23 cellular contexts compared by ENCODE assay signal in the genomic region with DNA sequence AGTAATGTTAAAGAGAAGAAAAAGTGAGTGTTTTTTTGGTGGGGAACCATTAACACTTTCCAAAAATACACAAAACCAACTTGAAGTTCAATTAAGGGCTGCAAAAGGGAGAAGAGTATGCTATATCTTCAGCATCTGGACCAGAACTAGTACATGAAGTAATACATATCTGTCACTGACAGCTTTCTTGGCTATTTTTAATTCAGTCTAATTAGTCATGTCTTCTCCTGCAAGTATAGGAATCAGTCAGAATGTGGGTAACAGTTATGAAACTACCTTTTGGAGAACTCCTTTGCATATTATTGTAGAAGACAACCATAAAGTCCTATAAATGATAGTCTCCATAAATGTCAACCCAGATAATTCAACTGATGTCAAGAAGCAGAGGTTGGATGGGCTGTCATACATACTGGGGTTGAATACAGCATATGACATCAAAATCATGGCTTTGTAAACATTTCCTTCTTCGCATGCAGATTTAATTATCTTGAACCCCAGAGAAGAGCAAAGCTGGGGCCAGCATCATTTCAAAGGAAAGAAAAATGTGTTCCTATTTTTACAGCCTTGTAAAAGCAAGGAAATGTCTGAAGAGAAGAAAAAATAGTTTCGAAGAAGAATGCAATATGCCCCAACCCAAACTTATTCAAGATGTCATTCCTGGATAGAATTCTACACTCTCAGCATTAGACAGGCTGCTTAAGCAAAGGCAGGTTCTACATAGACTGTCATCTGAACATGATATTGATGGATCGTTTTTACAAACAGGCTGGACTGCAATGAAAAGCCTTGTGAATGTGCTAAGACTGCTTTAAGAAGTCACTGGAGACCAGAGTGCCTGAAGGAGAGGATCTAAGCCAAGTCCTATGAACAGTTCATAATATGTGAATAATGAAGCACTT.
"Had no signal": no experiment of that assay in that cellular context is flagged by ENCODE, and none has a peak within 500 bp of the region (broad histone marks: within the 10 kb centered on the region; RNA-seq: fewer than 3 reads in every experiment).

No MANE protein-coding gene starts in this region.

- H3K36me3 ChIP-seq: brain microvascular endothelial cell, colonic mucosa, gastroesophageal sphincter, heart right ventricle, suprapubic skin, transverse colon had no signal

- H3K4me3 ChIP-seq: colonic mucosa, gastroesophageal sphincter, heart right ventricle, suprapubic skin, transverse colon had no signal

- H3K4me1 Mint-ChIP-seq: activated B cell treated with CpG ODN at 0.5 μM for 24 hours; activated naive CD8-positive, alpha-beta T cell treated with anti-CD3 and anti-CD28 coated beads, Interleukin-2, amount 50 U/mL, for 24 hours; central memory CD8-positive, alpha-beta T cell; immature natural killer cell; memory B cell had no signal

- H3K9me3 Mint-ChIP-seq: activated B cell treated with CpG ODN at 0.5 μM for 24 hours; activated naive CD8-positive, alpha-beta T cell treated with anti-CD3 and anti-CD28 coated beads, Interleukin-2, amount 50 U/mL, for 24 hours; T-helper 2 cell treated with Interferon-gamma antibody and Interleukin-4, amounts not matched to agents 5 μg/mL and 100 μg/mL, for 36 hours had no signal

- H3K27me3 Mint-ChIP-seq: activated B cell treated with CpG ODN at 0.5 μM for 24 hours; activated CD4-positive, alpha-beta memory T cell treated with anti-CD3 and anti-CD28 coated beads for 36 hours; activated naive CD8-positive, alpha-beta T cell treated with anti-CD3 and anti-CD28 coated beads, Interleukin-2, amount 50 U/mL, for 24 hours; central memory CD8-positive, alpha-beta T cell; memory B cell; progenitor cell of endocrine pancreas had no signal

- ATAC-seq: activated naive CD8-positive, alpha-beta T cell treated with anti-CD3 and anti-CD28 coated beads, Interleukin-2, amount 50 U/mL, for 24 hours; gastroesophageal sphincter; heart right ventricle; stimulated activated naive CD8-positive, alpha-beta T cell treated with anti-CD3 and anti-CD28 coated beads, Interleukin-15, Interleukin-2, amounts not matched to agents 100 U/mL and 50 U/mL, for 24 hours had no signal

- H3K4me3 Mint-ChIP-seq: activated B cell treated with CpG ODN at 0.5 μM for 24 hours; activated CD4-positive, alpha-beta memory T cell treated with anti-CD3 and anti-CD28 coated beads for 36 hours; activated naive CD8-positive, alpha-beta T cell treated with anti-CD3 and anti-CD28 coated beads, Interleukin-2, amount 50 U/mL, for 24 hours; central memory CD8-positive, alpha-beta T cell; endodermal cell; immature natural killer cell; memory B cell; neural crest cell; T-helper 2 cell treated with Interferon-gamma antibody and Interleukin-4, amounts not matched to agents 5 μg/mL and 100 μg/mL, for 36 hours had no signal

- DNase-seq: activated B cell treated with CpG ODN at 0.5 μM for 24 hours; activated CD4-positive, alpha-beta memory T cell treated with anti-CD3 and anti-CD28 coated beads for 36 hours; activated CD4-positive, alpha-beta T cell treated with anti-CD3 and anti-CD28 coated beads for 4 hours; activated naive CD4-positive, alpha-beta T cell treated with Interleukin-2 at 50 U/mL for 16 hours; activated naive CD8-positive, alpha-beta T cell treated with anti-CD3 and anti-CD28 coated beads, Interleukin-2, amount 50 U/mL, for 24 hours; activated T-cell treated with anti-CD3 and anti-CD28 coated beads for 4 hours; aorta; brain microvascular endothelial cell; colonic mucosa; endodermal cell; heart right ventricle; immature natural killer cell; stimulated activated CD4-positive, alpha-beta T cell treated with anti-CD3 and anti-CD28 coated beads, Interleukin-2, amount 100 ng/mL, for 24 hours; stimulated activated naive CD8-positive, alpha-beta T cell treated with anti-CD3 and anti-CD28 coated beads, Interleukin-15, Interleukin-2, amounts not matched to agents 100 U/mL and 50 U/mL, for 24 hours; transverse colon had no signal

- H3K27ac Mint-ChIP-seq: activated B cell treated with CpG ODN at 0.5 μM for 24 hours; activated CD4-positive, alpha-beta memory T cell treated with anti-CD3 and anti-CD28 coated beads for 36 hours; activated naive CD8-positive, alpha-beta T cell treated with anti-CD3 and anti-CD28 coated beads, Interleukin-2, amount 50 U/mL, for 24 hours; activated T-helper 2 cell treated with anti-CD3 and anti-CD28 coated beads, Interferon-gamma antibody, Interleukin-2, Interleukin-4, amounts not matched to agents 10 μg/mL and 5 μg/mL and 100 μg/mL, durations not matched to agents 14 hours and 24 hours and 36 hours; endodermal cell; immature natural killer cell; memory B cell; progenitor cell of endocrine pancreas; T-helper 2 cell treated with Interferon-gamma antibody and Interleukin-4, amounts not matched to agents 5 μg/mL and 100 μg/mL, for 36 hours had no signal

- H3K9me3 ChIP-seq: colonic mucosa, gastroesophageal sphincter, suprapubic skin, transverse colon had no signal

- H3K4me1 ChIP-seq: colonic mucosa, heart right ventricle, suprapubic skin, transverse colon had no signal

- H3K36me3 Mint-ChIP-seq: immature natural killer cell, memory B cell had no signal

- H3K27me3 ChIP-seq: brain microvascular endothelial cell, colonic mucosa, gastroesophageal sphincter, heart right ventricle, suprapubic skin, transverse colon had no signal

- H3K27ac ChIP-seq: brain microvascular endothelial cell, colonic mucosa, gastroesophageal sphincter, heart right ventricle, suprapubic skin, transverse colon had no signal
